Comparison of ENCODE assay signal across 27 cellular contexts in genomic region chr2:221042926-221043325, GRCh38.
DNase-seq lines count a peak whose midpoint lies in the region; ATAC-seq, FAIRE-seq and TF ChIP-seq lines count a peak whose summit lies in the region.
"Had no signal": no experiment of that assay in that cellular context is flagged by ENCODE, and none has a peak within 500 bp of the region (broad histone marks: within the 10 kb centered on the region; RNA-seq: fewer than 3 reads in every experiment).

No MANE protein-coding gene starts in this region.

- no peaks in the 10 kb centered on the region for H3K9me3 Mint-ChIP-seq in astrocyte (ENCODE audit: unreplicated experiment)
- H3K9me3 Mint-ChIP-seq: CD4-positive, alpha-beta memory T cell had no signal

- peak; percentile 18 for DNase-seq in HT1080 (ENCODE audit: low read depth)
- DNase-seq in astrocyte (ENCODE audit: low read depth): peak; percentile 49
- DNase-seq in left kidney (ENCODE audit: low read depth, low spot score): peak; percentile 34
- DNase-seq in foreskin keratinocyte: no peak
- DNase-seq in SW480 (ENCODE audit: low spot score): no peak
- no peak for DNase-seq in urothelium cell line (ENCODE audit: low spot score)
- DNase-seq: C1 segment of cervical spinal cord; CD4-positive, alpha-beta memory T cell; COR-L47; EL; GDM1; Kasumi-1; MG63; NCI-H1105 treated with DMSO at 0.1 percent for 48 hours; NCI-H2029; NCI-H446; NCI-H524 treated with DMSO at 0.1 percent for 48 hours; NCI-H774 had no signal

- H3K36me3 Mint-ChIP-seq in astrocyte (ENCODE audit: low read depth, unreplicated experiment): no peaks in the 10 kb centered on the region
- H3K36me3 Mint-ChIP-seq: CD4-positive, alpha-beta memory T cell had no signal

- no peaks in the 10 kb centered on the region for H4K20me1 ChIP-seq in astrocyte (ENCODE audit: insufficient read depth, low read length)

- peaks cover 3% of the 10 kb centered on the region for H3K4me1 Mint-ChIP-seq in astrocyte (ENCODE audit: low read depth, unreplicated experiment)

- no peak overlapping the region for H2AFZ ChIP-seq in astrocyte (ENCODE audit: low read depth, low read length)

- H3K36me3 ChIP-seq in astrocyte (ENCODE audit: insufficient read depth, low read length): no peaks in the 10 kb centered on the region
- H3K36me3 ChIP-seq: MG63 had no signal

- H3K4me2 ChIP-seq in astrocyte (ENCODE audit: low read length): no peak overlapping the region
- H3K4me2 ChIP-seq: A549 had no signal

- ATAC-seq in GM21390 (IDR thresholded peaks at IDR 0.05; ENCODE audit: unreplicated experiment) (no peak), foreskin keratinocyte (no peak)
- ATAC-seq: A549, GM12878, HCT116, HepG2, K562, SK-N-SH treated with all-trans-retinoic acid at 6 μM for 48 hours had no signal

- FAIRE-seq in astrocyte (lab: Jason Lieb, UNC): no peak
- no peak for FAIRE-seq in urothelium cell line (lab: Jason Lieb, UNC)
- FAIRE-seq: A549, GM12878, HepG2, K562, RCC 7860 had no signal

- no peak for TF ChIP-seq CTCF in astrocyte (IDR thresholded peaks at IDR 0.05; ENCODE audit: insufficient read depth, low read depth, low read length)
- no peak for TF ChIP-seq CTCF in foreskin keratinocyte (conservative IDR thresholded peaks at IDR 0.05)

- H3K27me3 ChIP-seq in astrocyte (ENCODE audit: insufficient read depth, low read length) (no peaks in the 10 kb centered on the region), foreskin keratinocyte (no peaks in the 10 kb centered on the region)
- H3K27me3 ChIP-seq: MG63 had no signal

- H3K4me1 ChIP-seq in astrocyte (ENCODE audit: insufficient read depth, low read length) (no peaks in the 10 kb centered on the region), foreskin keratinocyte (no peaks in the 10 kb centered on the region)
- H3K4me1 ChIP-seq: A549 had no signal

- no peak overlapping the region for H3K27ac ChIP-seq in astrocyte (ENCODE audit: low read depth, low read length)
- no peak overlapping the region for H3K27ac ChIP-seq in foreskin keratinocyte
- H3K27ac ChIP-seq: A549, HL-60 had no signal

- no peak overlapping the region for H3K9ac ChIP-seq in astrocyte (ENCODE audit: low read length)

- H3K4me3 Mint-ChIP-seq in astrocyte (ENCODE audit: unreplicated experiment): no peak overlapping the region
- H3K4me3 Mint-ChIP-seq: CD4-positive, alpha-beta memory T cell had no signal

- no peak overlapping the region for H3K4me3 ChIP-seq in astrocyte (ENCODE audit: insufficient read depth, low read depth, low read length)
- H3K4me3 ChIP-seq: A549, GM12878, K562, MG63 had no signal

- H3K9me3 ChIP-seq in astrocyte (ENCODE audit: insufficient read depth, low read depth, low read length): no peaks in the 10 kb centered on the region
- H3K9me3 ChIP-seq: A549, MG63 had no signal

- H3K27ac Mint-ChIP-seq in astrocyte (ENCODE audit: unreplicated experiment): no peak overlapping the region
- H3K27ac Mint-ChIP-seq: CD4-positive, alpha-beta memory T cell had no signal

- no peaks in the 10 kb centered on the region for H3K27me3 Mint-ChIP-seq in astrocyte (ENCODE audit: low read depth, unreplicated experiment)

- H3K79me2 ChIP-seq in astrocyte (ENCODE audit: insufficient read depth, low read length): no peaks in the 10 kb centered on the region

Comparison
In these comparisons a context has a peak if more than half of its experiments do, and no peak if none do; other contexts are left out.
1. DNase-seq: peak in HT1080 (single experiment), astrocyte (single experiment) and left kidney (single experiment); none in foreskin keratinocyte (0 of 2), SW480 (single experiment) and urothelium cell line (single experiment).